In the genomic region with DNA sequence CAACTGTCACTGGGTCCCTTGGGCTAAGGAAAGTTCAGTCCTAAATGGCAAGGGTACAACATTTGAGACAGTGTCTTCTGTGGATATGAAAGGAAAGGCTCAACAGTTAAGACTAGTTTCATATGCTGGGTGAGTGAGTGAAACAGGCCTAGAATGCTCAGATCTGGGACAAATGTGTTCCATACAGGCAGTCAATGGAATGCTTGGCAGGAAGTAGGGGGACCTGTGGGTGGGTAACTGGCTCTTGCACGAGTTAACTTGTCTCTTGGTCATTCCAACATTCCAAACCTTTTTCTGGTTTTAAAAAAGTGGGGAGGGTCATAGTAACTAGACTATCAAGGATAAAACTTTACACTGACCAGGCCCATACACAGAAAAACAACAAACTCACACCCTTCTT, we compare ENCODE assay signal across 24 cellular contexts. TPM values are rescaled to one million over a fixed set of nuclear protein-coding genes. Genes with fewer than 3 reads are reported as not detected.
DNase-seq lines count a peak whose midpoint lies in the region; ATAC-seq, FAIRE-seq and TF ChIP-seq lines count a peak whose summit lies in the region.
"Had no signal": no experiment of that assay in that cellular context is flagged by ENCODE, and none has a peak within 500 bp of the region (broad histone marks: within the 10 kb centered on the region; RNA-seq: fewer than 3 reads in every experiment).

No MANE protein-coding gene starts in this region.

- no peak for TF ChIP-seq POLR2A in vagina (IDR thresholded peaks at IDR 0.05)

- ATAC-seq in GM21390 (IDR thresholded peaks at IDR 0.05; ENCODE audit: unreplicated experiment) = no peak
- ATAC-seq: A549, HCT116, HepG2 had no signal

- H3K4me1 Mint-ChIP-seq in MCF 10A (ENCODE audit: insufficient read depth, unreplicated experiment) = peaks cover 7% of the 10 kb centered on the region
- peaks cover 17% of the 10 kb centered on the region for H3K4me1 Mint-ChIP-seq in osteocyte (ENCODE audit: unreplicated experiment)
- H3K4me1 Mint-ChIP-seq: CD14-positive monocyte; CD4-positive, alpha-beta memory T cell had no signal

- H3K79me2 ChIP-seq in mammary epithelial cell (ENCODE audit: insufficient read depth, low read length) = no peaks in the 10 kb centered on the region

- intact Hi-C loops in MCF 10A (cut with micrococcal nuclease) = no loop called here
- intact Hi-C loops in mammary epithelial cell (cut with micrococcal nuclease) = no loop called here
- intact Hi-C loops in vagina (cut with DNase I) = no loop called here

- H3K36me3 Mint-ChIP-seq in MCF 10A (ENCODE audit: insufficient read depth, unreplicated experiment) (peaks cover 61% of the 10 kb centered on the region), osteocyte (ENCODE audit: unreplicated experiment) (peaks cover 72% of the 10 kb centered on the region)

- no peak overlapping the region for H3K9ac ChIP-seq in mammary epithelial cell (ENCODE audit: insufficient read depth, low read length)
- H3K9ac ChIP-seq: BLaER1 had no signal

- no peaks in the 10 kb centered on the region for H4K20me1 ChIP-seq in mammary epithelial cell (ENCODE audit: insufficient read depth, low read length)
- H4K20me1 ChIP-seq: BLaER1 had no signal

- H3K4me3 Mint-ChIP-seq in MCF 10A (ENCODE audit: unreplicated experiment) (no peak overlapping the region), osteocyte (ENCODE audit: unreplicated experiment) (no peak overlapping the region)
- H3K4me3 Mint-ChIP-seq: CD14-positive monocyte; CD4-positive, alpha-beta memory T cell; HFFc6; IgD-negative memory B cell had no signal

- H3K27ac Mint-ChIP-seq in MCF 10A (ENCODE audit: low read depth, unreplicated experiment) = peak overlapping the region; percentile 3
- peak overlapping the region; percentile 2 for H3K27ac Mint-ChIP-seq in osteocyte (ENCODE audit: unreplicated experiment)
- H3K27ac Mint-ChIP-seq: HFFc6, IgD-negative memory B cell had no signal

- FAIRE-seq in urothelium cell line (lab: Jason Lieb, UNC) = no peak
- FAIRE-seq: A549, GM12891, GM19239, HepG2 had no signal

- 0% methylated on average over 1 of the region's 1 CpG for WGBS in mammary epithelial cell (ENCODE audit: low coverage, missing lambda C conversion rate)

- H3K4me2 ChIP-seq in mammary epithelial cell (ENCODE audit: insufficient read depth, low read depth, low read length) = no peak overlapping the region
- H3K4me2 ChIP-seq: A549, BLaER1 had no signal

- no peaks in the 10 kb centered on the region for H3K9me3 ChIP-seq in mammary epithelial cell (replicated peaks; ENCODE audit: insufficient read depth, low read length)
- no peaks in the 10 kb centered on the region for H3K9me3 ChIP-seq in vagina
- H3K9me3 ChIP-seq: A549 had no signal

- H2AFZ ChIP-seq in mammary epithelial cell (ENCODE audit: low read depth, low read length) = no peak overlapping the region

- H3K36me3 ChIP-seq in mammary epithelial cell (ENCODE audit: insufficient read depth, low read length) (peaks cover 42% of the 10 kb centered on the region), vagina (peaks cover 0 to 38% of the 10 kb centered on the region in 2 donors)

- H3K27ac ChIP-seq in mammary epithelial cell (ENCODE audit: insufficient read depth, low read depth, low read length) (no peak overlapping the region), vagina (no peak overlapping the region)
- H3K27ac ChIP-seq: 22Rv1, A549, BLaER1 had no signal

- no TSS peak for BruUV-seq in MCF 10A (replicated peaks; lab: Mats Ljungman, UMichigan)
- BruUV-seq in mammary epithelial cell (replicated peaks; lab: Mats Ljungman, UMichigan) = no TSS peak

- H3K4me1 ChIP-seq in mammary epithelial cell (ENCODE audit: insufficient read depth, low read length) (peaks cover 13% of the 10 kb centered on the region), vagina (no peaks in the 10 kb centered on the region)
- H3K4me1 ChIP-seq: A549, BLaER1 had no signal

- H3K4me3 ChIP-seq in mammary epithelial cell (replicated peaks in 1 of 3; ENCODE audit: insufficient read depth in 1 of 3, low read depth in 2 of 3, low read length in 3 of 3) (no peak overlapping the region), vagina (no peak overlapping the region)
- H3K4me3 ChIP-seq: A549, BLaER1 had no signal

- H3K27me3 ChIP-seq in mammary epithelial cell (ENCODE audit: insufficient read depth, low read length) = no peaks in the 10 kb centered on the region
- H3K27me3 ChIP-seq in vagina = no peaks in the 10 kb centered on the region
- H3K27me3 ChIP-seq: BLaER1 had no signal

- in situ Hi-C loops in mammary epithelial cell (cut with MboI; ENCODE audit: low sequenced_read_pairs in 2 of 2) = no loop called here

- TF ChIP-seq CTCF in MCF 10A (IDR thresholded peaks at IDR 0.05; ENCODE audit: unreplicated experiment) = no peak
- no peak for TF ChIP-seq CTCF in mammary epithelial cell (conservative IDR thresholded peaks at IDR 0.05 in 1 of 2, IDR thresholded peaks at IDR 0.05 in 1 of 2; ENCODE audit: extremely low read depth in 1 of 2, insufficient read depth in 1 of 2, low read depth in 1 of 2, low read length in 2 of 2)
- TF ChIP-seq CTCF in osteocyte (IDR thresholded peaks at IDR 0.05) = no peak
- no peak for TF ChIP-seq CTCF in vagina (IDR thresholded peaks at IDR 0.05)

- POLR2A ChIA-PET in MCF 10A (lab: Yijun Ruan, JAX) = no interaction called here

- dilution Hi-C loops in mammary epithelial cell (cut with HindIII; ENCODE audit: low sequenced_read_pairs) = no loop called here

- CTCF ChIA-PET in MCF 10A (lab: Yijun Ruan, JAX) (no interaction called here), mammary epithelial cell (lab: Charles Lee; ENCODE audit: low non-redundant PET) (no interaction called here)

- H3K27me3 Mint-ChIP-seq in MCF 10A (ENCODE audit: insufficient read depth, unreplicated experiment) (no peaks in the 10 kb centered on the region), osteocyte (ENCODE audit: unreplicated experiment) (no peaks in the 10 kb centered on the region)
- H3K27me3 Mint-ChIP-seq: CD4-positive, alpha-beta memory T cell; IgD-negative memory B cell had no signal

- DNase-seq in MCF 10A (ENCODE audit: unreplicated experiment) (no peak), mammary epithelial cell (no peak), astrocyte of the hippocampus (ENCODE audit: low read depth, low spot score) (peak; percentile 19), osteocyte (ENCODE audit: extremely low spot score, unreplicated experiment) (no peak), urothelium cell line (ENCODE audit: low spot score) (no peak), vagina (ENCODE audit: extremely low spot score in 2 of 2) (no peak)
- DNase-seq: CD4-positive, alpha-beta memory T cell; DMS153; DMS79 treated with DMSO at 0.1 percent for 48 hours; EL; GOT3; H7; HFFc6 had no signal

- H3K9me3 Mint-ChIP-seq in MCF 10A (ENCODE audit: unreplicated experiment) = no peaks in the 10 kb centered on the region
- H3K9me3 Mint-ChIP-seq in osteocyte (ENCODE audit: unreplicated experiment) = no peaks in the 10 kb centered on the region
- H3K9me3 Mint-ChIP-seq: CD14-positive monocyte, HFFc6, IgD-negative memory B cell had no signal

RNA-seq across cellular contexts. Expression of gene ADAM30, which starts 17.8 kb away (rescaled TPM):
- total RNA-seq in MCF 10A (2022) (not detected in 2 replicates), mammary epithelial cell (not detected), osteocyte (not detected in 2 replicates), vagina (not detected)
- polyA plus RNA-seq in mammary epithelial cell = not detected
- not detected for polyA minus RNA-seq in mammary epithelial cell
- total RNA-seq: CD4-positive, alpha-beta memory T cell; G401; H7; HepG2; HFFc6 had no signal
- polyA plus RNA-seq: A549; CD14-positive monocyte; CD4-positive, alpha-beta memory T cell; HepG2; IgD-negative memory B cell had no signal
